In genomic region chr7:36086571-36086970, GRCh38 we compare ENCODE assay signal across 22 cellular contexts.
"Had no signal": no experiment of that assay in that cellular context is flagged by ENCODE, and none has a peak within 500 bp of the region (broad histone marks: within the 10 kb centered on the region; RNA-seq: fewer than 3 reads in every experiment).

No MANE protein-coding gene starts in this region.

- H3K4me3 ChIP-seq: SJSA1, SK-N-MC had no signal

- DNase-seq: KBM-7; MV-4-11; NCI-H1048; NCI-H1105; NCI-H1436 treated with DMSO at 0.1 percent for 48 hours; NCI-H1694; NCI-H187 treated with DMSO at 0.1 percent for 48 hours; NCI-H2029 treated with DMSO at 0.1 percent for 48 hours; NCI-H2107; NCI-H2171 treated with DMSO at 0.1 percent for 48 hours; NCI-H345; NCI-H446 treated with DMSO at 0.1 percent for 48 hours; NCI-H510A treated with DMSO at 0.1 percent for 48 hours; NCI-H526; NCI-H82; NK-92 treated with Interleukin-12 subunit alpha and Interleukin-12 subunit beta, amount 100 ng/mL, for 24 hours; Right ventricle myocardium superior; RPMI8226; SIG-M5; SW 1271 had no signal

- H3K27me3 ChIP-seq: SJSA1 had no signal

- H3K36me3 ChIP-seq: SJSA1 had no signal

- H3K27ac ChIP-seq: SJSA1, SK-N-MC had no signal
